ENCODE assay signal across 20 cellular contexts in the genomic region with DNA sequence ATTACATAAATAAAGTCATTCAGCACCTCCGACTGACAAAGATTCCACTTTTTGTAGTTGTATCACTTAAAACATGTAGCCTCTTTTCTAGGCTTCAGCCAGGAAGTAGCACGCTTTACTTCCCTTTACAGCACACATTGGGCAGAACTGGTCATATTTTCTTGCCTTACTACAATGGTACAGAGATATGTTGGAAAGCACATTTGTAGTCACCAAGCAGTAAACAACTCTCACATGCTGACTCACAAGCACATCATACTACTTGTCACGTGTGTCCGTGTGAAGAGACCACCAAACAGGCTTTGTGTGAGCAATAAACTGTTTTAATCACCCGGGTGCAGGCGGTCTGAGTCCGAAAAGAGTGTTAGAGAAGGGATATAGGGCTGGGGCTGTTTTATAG.
"Had no signal": no experiment of that assay in that cellular context is flagged by ENCODE, and none has a peak within 500 bp of the region (broad histone marks: within the 10 kb centered on the region; RNA-seq: fewer than 3 reads in every experiment).

No MANE protein-coding gene starts in this region.

- H3K4me1 ChIP-seq: body of pancreas, gastroesophageal sphincter, heart left ventricle, left ventricle myocardium inferior had no signal

- DNase-seq: activated CD4-positive, alpha-beta memory T cell treated with anti-CD3 and anti-CD28 coated beads for 36 hours; activated CD4-positive, alpha-beta T cell treated with anti-CD3 and anti-CD28 coated beads for 36 hours; activated CD8-positive, alpha-beta memory T cell treated with anti-CD3 and anti-CD28 coated beads, Interleukin-2, amount 10 ng/mL, durations not matched to agents 7 days and 5 days; activated naive CD4-positive, alpha-beta T cell treated with Interleukin-2 at 50 U/mL for 16 hours; activated naive CD8-positive, alpha-beta T cell treated with anti-CD3 and anti-CD28 coated beads, Interleukin-2, amount 10 ng/mL, durations not matched to agents 7 days and 5 days; body of pancreas; caudate nucleus; dorsolateral prefrontal cortex; heart left ventricle; kidney glomerular epithelial cell; left ventricle myocardium inferior; occipital lobe; posterior cingulate gyrus; retina; stimulated activated CD4-positive, alpha-beta T cell treated with anti-CD3 and anti-CD28 coated beads, Interleukin-12 subunit alpha, Interleukin-12 subunit beta, amount 100 ng/mL, for 4 hours; stimulated activated CD4-positive, alpha-beta T cell treated with anti-CD3 and anti-CD28 coated beads, Interleukin-2, amount 100 ng/mL, for 24 hours; stimulated activated naive CD8-positive, alpha-beta T cell treated with anti-CD3 and anti-CD28 coated beads, Interleukin-15, amount 100 ng/mL, for 72 hours; trophoblast cell; WERI-Rb-1 had no signal

- H3K4me3 ChIP-seq: body of pancreas, dorsolateral prefrontal cortex, gastroesophageal sphincter, heart left ventricle, left ventricle myocardium inferior had no signal

- H3K27me3 ChIP-seq: body of pancreas, dorsolateral prefrontal cortex, gastroesophageal sphincter, heart left ventricle had no signal

- H3K27ac ChIP-seq: body of pancreas, dorsolateral prefrontal cortex, gastroesophageal sphincter, heart left ventricle, left ventricle myocardium inferior, WERI-Rb-1 had no signal

- ATAC-seq: activated CD4-positive, alpha-beta T cell treated with anti-CD3 and anti-CD28 coated beads for 36 hours; activated CD8-positive, alpha-beta memory T cell treated with anti-CD3 and anti-CD28 coated beads, Interleukin-2, amount 10 ng/mL, durations not matched to agents 7 days and 5 days; body of pancreas; gastroesophageal sphincter; heart left ventricle; stimulated activated naive CD8-positive, alpha-beta T cell treated with anti-CD3 and anti-CD28 coated beads, Interleukin-15, amount 100 ng/mL, for 72 hours had no signal

- H3K36me3 ChIP-seq: gastroesophageal sphincter, heart left ventricle, left ventricle myocardium inferior, WERI-Rb-1 had no signal

- H3K9me3 ChIP-seq: body of pancreas, gastroesophageal sphincter, heart left ventricle, left ventricle myocardium inferior had no signal
